In the genomic region with DNA sequence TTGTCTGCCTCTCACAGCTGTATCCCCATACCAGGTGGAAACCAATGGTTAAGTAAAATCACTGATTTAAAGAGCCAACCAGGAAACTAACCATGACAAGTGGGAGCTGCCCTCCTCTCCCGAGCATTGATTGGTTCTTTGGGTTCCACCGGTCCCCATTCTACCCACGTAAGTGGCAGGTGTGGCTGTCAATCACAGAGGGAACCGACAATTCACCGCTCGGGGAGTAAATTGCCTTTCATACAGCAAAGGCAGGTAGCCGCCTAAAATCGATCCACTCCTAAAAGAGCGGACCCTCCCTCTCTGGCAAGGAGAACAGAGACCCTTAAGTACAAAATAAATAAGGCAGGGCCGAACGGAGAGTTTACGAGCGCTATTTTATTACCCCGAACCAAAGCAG, we compare ENCODE assay signal across 8 cellular contexts. TPM values are rescaled to one million over a fixed set of nuclear protein-coding genes. Genes with fewer than 3 reads are reported as not detected.
DNase-seq lines count a peak whose midpoint lies in the region; ATAC-seq, FAIRE-seq and TF ChIP-seq lines count a peak whose summit lies in the region.

No MANE protein-coding gene starts in this region.

- H3K9ac ChIP-seq in HUES6 (ENCODE audit: low read length): peak overlapping the region; percentile 25
- H3K9ac ChIP-seq in keratinocyte (ENCODE audit: control insufficient read depth, extremely low read depth, insufficient read depth, low read length): no peak overlapping the region

- DNase-seq in DMS53 (lab: John Stamatoyannopoulos, UW): peak; percentile 89
- DNase-seq in RPMI8226: peak; percentile 72
- DNase-seq in cerebellum (ENCODE audit: low spot score): peak; percentile 95
- DNase-seq in keratinocyte (ENCODE audit: low read depth, low spot score): no peak
- peak; percentile 17 for DNase-seq in stimulated activated CD4-positive, alpha-beta T cell treated with anti-CD3 and anti-CD28 coated beads, Interleukin-12 subunit alpha, Interleukin-12 subunit beta, amount 100 ng/mL, for 4 hours
- no peak for DNase-seq in AML-193 (lab: John Stamatoyannopoulos, UW)

- no peaks in the 10 kb centered on the region for H3K9me3 ChIP-seq in HUES6 (ENCODE audit: control insufficient read depth, insufficient read depth, low read depth, low read length)
- no peaks in the 10 kb centered on the region for H3K9me3 ChIP-seq in keratinocyte (ENCODE audit: control insufficient read depth, low read depth, low read length)

- H3K4me1 ChIP-seq in HUES6 (ENCODE audit: control insufficient read depth, insufficient read depth, low read length) (0 out of 2 replicates have a peak, but pooled peaks cover 4% of the 10 kb centered on the region), keratinocyte (ENCODE audit: control insufficient read depth, extremely low read depth, insufficient read depth, low read length) (no peaks in the 10 kb centered on the region)

- ATAC-seq in HG02973 (IDR thresholded peaks at IDR 0.05; ENCODE audit: unreplicated experiment): no peak

- H4K20me1 ChIP-seq in keratinocyte (ENCODE audit: control insufficient read depth, extremely low read depth, insufficient read depth, low read length): no peaks in the 10 kb centered on the region

- no peak for TF ChIP-seq CTCF in keratinocyte (optimal IDR thresholded peaks at IDR 0.05 in 1 of 3, IDR thresholded peaks at IDR 0.05 in 1 of 3, conservative IDR thresholded peaks at IDR 0.05 in 1 of 3; ENCODE audit: extremely low read depth in 1 of 3, insufficient read depth in 2 of 3, low read length in 3 of 3)

- H3K79me2 ChIP-seq in keratinocyte (ENCODE audit: control insufficient read depth, insufficient read depth, low read length): no peaks in the 10 kb centered on the region

- H3K36me3 ChIP-seq in HUES6 (ENCODE audit: control insufficient read depth, insufficient read depth, low read length) (no peaks in the 10 kb centered on the region), keratinocyte (ENCODE audit: control insufficient read depth in 2 of 2, extremely low read depth in 1 of 2, insufficient read depth in 2 of 2, low read length in 2 of 2) (no peaks in the 10 kb centered on the region)

- no peak for FAIRE-seq in keratinocyte (lab: Jason Lieb, UNC)

- H3K4me3 ChIP-seq in HUES6 (ENCODE audit: low read depth, low read length) (peak overlapping the region; percentile 77), keratinocyte (ENCODE audit: control insufficient read depth in 2 of 3, extremely low read depth in 1 of 3, insufficient read depth in 2 of 3, low read depth in 1 of 3, low read length in 3 of 3) (peak overlapping the region; percentile 32 to 53 (median 40))

- H3K9me1 ChIP-seq in keratinocyte (ENCODE audit: control insufficient read depth, extremely low read depth, insufficient read depth, low read length): no peaks in the 10 kb centered on the region

- H2AFZ ChIP-seq in keratinocyte (ENCODE audit: control insufficient read depth, low read length): no peak overlapping the region

- no peaks in the 10 kb centered on the region for H3K27me3 ChIP-seq in HUES6 (ENCODE audit: control insufficient read depth, insufficient read depth, low read length)
- H3K27me3 ChIP-seq in keratinocyte (ENCODE audit: control insufficient read depth, extremely low read depth, insufficient read depth, low read length): peaks cover 29% of the 10 kb centered on the region

- H3K4me2 ChIP-seq in keratinocyte (ENCODE audit: control insufficient read depth, extremely low read depth, insufficient read depth, low read depth, low read length): peak overlapping the region; percentile 61

- dilution Hi-C loops in keratinocyte (cut with MboI; ENCODE audit: extremely low pct_ligation_motif_present, low sequenced_read_pairs): no loop called here

- no peak overlapping the region for H3K27ac ChIP-seq in HUES6 (ENCODE audit: low read depth, low read length)
- H3K27ac ChIP-seq in keratinocyte (ENCODE audit: control insufficient read depth, insufficient read depth, low read length): no peak overlapping the region

RNA-seq across cellular contexts. Expression of gene ERC2, which starts 1.2 kb away (rescaled TPM):
- 64.3 TPM for total RNA-seq in cerebellum
- polyA plus RNA-seq in keratinocyte: 0.08 to 0.12 TPM (median 0.10 TPM) in 3 replicates
- not detected for polyA plus RNA-seq in keratinocyte (2011; ENCODE audit: low read depth)
- 0.19 and 0.23 TPM in 2 replicates for polyA plus RNA-seq in keratinocyte (2011; cell fraction: cytosol; rRNA removed)
- 0.31 and 0.52 TPM in 2 replicates for polyA plus RNA-seq in keratinocyte (2011; cell fraction: nucleus; rRNA removed)
- polyA plus RNA-seq in keratinocyte (2012; ENCODE audit: low replicate concordance): 0.10 and 0.13 TPM in 2 replicates
- 0.56 to 1.2 TPM in 2 of 3 replicates, not detected in the other for polyA minus RNA-seq in keratinocyte
- polyA minus RNA-seq in keratinocyte (2011; cell fraction: cytosol; rRNA and poly(A)+ RNA removed): not detected
- 0.70 and 2.3 TPM in 2 replicates for polyA minus RNA-seq in keratinocyte (2011; cell fraction: nucleus; rRNA and poly(A)+ RNA removed)

Comparison
In these comparisons a context has a peak if more than half of its experiments do, and no peak if none do; other contexts are left out.
1. DNase-seq: peak in DMS53 (single experiment), RPMI8226 (single experiment), cerebellum (single experiment) and stimulated activated CD4-positive, alpha-beta T cell treated with anti-CD3 and anti-CD28 coated beads, Interleukin-12 subunit alpha, Interleukin-12 subunit beta, amount 100 ng/mL, for 4 hours (single experiment); none in keratinocyte (single experiment) and AML-193 (0 of 2).